In the genomic region with DNA sequence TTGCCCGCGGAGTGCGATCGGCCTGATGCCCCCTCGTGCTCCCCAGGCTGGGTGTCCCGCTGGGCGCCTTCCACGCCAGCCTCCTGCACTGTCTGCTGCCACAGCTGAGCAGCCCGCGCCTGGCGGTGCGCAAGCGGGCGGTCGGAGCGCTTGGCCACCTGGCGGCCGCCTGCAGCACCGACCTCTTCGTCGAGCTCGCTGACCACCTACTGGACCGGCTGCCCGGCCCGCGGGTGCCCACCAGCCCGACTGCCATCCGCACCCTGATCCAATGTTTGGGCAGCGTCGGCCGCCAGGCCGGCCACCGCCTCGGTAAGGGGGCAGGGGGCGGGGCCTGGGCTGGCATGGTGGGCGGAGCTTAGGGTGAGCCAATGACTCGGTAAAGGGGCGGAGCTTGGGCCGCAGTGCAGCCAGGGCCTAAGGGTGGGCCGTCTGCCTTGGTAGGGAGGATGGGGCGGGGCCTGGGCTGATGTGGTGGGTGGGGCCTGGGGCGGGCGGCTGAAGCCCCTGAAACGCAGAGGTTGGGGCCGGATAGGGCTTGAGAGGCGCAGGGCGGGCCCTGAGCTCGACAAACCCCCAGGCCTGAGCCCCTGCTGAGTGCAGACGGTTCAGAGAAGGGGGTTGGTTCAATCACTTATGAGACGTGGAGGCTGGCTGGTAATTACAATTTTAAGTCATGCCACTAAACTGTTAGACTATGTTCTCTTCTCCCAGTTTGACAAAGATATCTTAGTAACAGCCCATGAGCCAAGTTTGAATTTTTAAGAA, we compare ENCODE assay signal across 1 cellular context.
TF ChIP-seq lines count a peak whose summit lies in the region.

No MANE protein-coding gene starts in this region.

TF ChIP-seq in HepG2, 621 proteins besides CTCF, POLR2A, EP300 and RAD21 (continued from another document and continues in another):
- TF ChIP-seq, protein P1, sequence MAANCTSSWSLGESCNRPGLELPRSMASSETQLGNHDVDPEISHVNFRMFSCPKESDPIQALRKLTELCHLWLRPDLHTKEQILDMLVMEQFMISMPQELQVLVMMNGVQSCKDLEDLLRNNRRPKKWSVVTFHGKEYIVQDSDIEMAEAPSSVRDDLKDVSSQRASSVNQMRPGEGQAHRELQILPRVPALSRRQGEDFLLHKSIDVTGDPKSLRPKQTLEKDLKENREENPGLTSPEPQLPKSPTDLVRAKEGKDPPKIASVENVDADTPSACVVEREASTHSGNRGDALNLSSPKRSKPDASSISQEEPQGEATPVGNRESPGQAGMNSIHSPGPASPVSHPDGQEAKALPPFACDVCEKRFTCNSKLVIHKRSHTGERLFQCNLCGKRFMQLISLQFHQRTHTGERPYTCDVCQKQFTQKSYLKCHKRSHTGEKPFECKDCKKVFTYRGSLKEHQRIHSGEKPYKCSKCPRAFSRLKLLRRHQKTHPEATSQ (CRISPR knock-in tag; IDR thresholded peaks at IDR 0.05; ENCODE audit: borderline replicate concordance): no peak
- no peak for TF ChIP-seq NFE2L2 (IDR thresholded peaks at IDR 0.05; ENCODE audit: low read length)
- TF ChIP-seq ZNF629 (CRISPR knock-in tag; conservative IDR thresholded peaks at IDR 0.05): no peak
- no peak for TF ChIP-seq ZNF75D (CRISPR knock-in tag; IDR thresholded peaks at IDR 0.05; ENCODE audit: borderline replicate concordance)
- no peak for TF ChIP-seq RFXANK (CRISPR knock-in tag; IDR thresholded peaks at IDR 0.05)
- no peak for TF ChIP-seq TOE1 (CRISPR knock-in tag; IDR thresholded peaks at IDR 0.05)
- TF ChIP-seq ZBTB21 (CRISPR knock-in tag; IDR thresholded peaks at IDR 0.05): no peak
- TF ChIP-seq MBD4 (IDR thresholded peaks at IDR 0.05; ENCODE audit: borderline replicate concordance, low read length): no peak
- TF ChIP-seq, protein P2, sequence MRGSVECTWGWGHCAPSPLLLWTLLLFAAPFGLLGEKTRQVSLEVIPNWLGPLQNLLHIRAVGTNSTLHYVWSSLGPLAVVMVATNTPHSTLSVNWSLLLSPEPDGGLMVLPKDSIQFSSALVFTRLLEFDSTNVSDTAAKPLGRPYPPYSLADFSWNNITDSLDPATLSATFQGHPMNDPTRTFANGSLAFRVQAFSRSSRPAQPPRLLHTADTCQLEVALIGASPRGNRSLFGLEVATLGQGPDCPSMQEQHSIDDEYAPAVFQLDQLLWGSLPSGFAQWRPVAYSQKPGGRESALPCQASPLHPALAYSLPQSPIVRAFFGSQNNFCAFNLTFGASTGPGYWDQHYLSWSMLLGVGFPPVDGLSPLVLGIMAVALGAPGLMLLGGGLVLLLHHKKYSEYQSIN (CRISPR knock-in tag; IDR thresholded peaks at IDR 0.05; ENCODE audit: borderline replicate concordance): no peak
- no peak for TF ChIP-seq ZNF496 (CRISPR knock-in tag; IDR thresholded peaks at IDR 0.05; ENCODE audit: insufficient replicate concordance)
- TF ChIP-seq, protein P3, sequence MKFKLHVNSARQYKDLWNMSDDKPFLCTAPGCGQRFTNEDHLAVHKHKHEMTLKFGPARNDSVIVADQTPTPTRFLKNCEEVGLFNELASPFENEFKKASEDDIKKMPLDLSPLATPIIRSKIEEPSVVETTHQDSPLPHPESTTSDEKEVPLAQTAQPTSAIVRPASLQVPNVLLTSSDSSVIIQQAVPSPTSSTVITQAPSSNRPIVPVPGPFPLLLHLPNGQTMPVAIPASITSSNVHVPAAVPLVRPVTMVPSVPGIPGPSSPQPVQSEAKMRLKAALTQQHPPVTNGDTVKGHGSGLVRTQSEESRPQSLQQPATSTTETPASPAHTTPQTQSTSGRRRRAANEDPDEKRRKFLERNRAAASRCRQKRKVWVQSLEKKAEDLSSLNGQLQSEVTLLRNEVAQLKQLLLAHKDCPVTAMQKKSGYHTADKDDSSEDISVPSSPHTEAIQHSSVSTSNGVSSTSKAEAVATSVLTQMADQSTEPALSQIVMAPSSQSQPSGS (CRISPR knock-in tag; IDR thresholded peaks at IDR 0.05): no peak
- no peak for TF ChIP-seq ZNF546 (CRISPR knock-in tag; conservative IDR thresholded peaks at IDR 0.05)
- TF ChIP-seq ZNF800 (CRISPR knock-in tag; IDR thresholded peaks at IDR 0.05): peak; percentile 81
- no peak for TF ChIP-seq GPN1 (CRISPR knock-in tag; IDR thresholded peaks at IDR 0.05; ENCODE audit: borderline replicate concordance)
- TF ChIP-seq GZF1 (CRISPR knock-in tag; IDR thresholded peaks at IDR 0.05): no peak
- TF ChIP-seq, protein P4, sequence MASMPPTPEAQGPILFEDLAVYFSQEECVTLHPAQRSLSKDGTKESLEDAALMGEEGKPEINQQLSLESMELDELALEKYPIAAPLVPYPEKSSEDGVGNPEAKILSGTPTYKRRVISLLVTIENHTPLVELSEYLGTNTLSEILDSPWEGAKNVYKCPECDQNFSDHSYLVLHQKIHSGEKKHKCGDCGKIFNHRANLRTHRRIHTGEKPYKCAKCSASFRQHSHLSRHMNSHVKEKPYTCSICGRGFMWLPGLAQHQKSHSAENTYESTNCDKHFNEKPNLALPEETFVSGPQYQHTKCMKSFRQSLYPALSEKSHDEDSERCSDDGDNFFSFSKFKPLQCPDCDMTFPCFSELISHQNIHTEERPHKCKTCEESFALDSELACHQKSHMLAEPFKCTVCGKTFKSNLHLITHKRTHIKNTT (CRISPR knock-in tag; IDR thresholded peaks at IDR 0.05): no peak
- TF ChIP-seq, protein P5, sequence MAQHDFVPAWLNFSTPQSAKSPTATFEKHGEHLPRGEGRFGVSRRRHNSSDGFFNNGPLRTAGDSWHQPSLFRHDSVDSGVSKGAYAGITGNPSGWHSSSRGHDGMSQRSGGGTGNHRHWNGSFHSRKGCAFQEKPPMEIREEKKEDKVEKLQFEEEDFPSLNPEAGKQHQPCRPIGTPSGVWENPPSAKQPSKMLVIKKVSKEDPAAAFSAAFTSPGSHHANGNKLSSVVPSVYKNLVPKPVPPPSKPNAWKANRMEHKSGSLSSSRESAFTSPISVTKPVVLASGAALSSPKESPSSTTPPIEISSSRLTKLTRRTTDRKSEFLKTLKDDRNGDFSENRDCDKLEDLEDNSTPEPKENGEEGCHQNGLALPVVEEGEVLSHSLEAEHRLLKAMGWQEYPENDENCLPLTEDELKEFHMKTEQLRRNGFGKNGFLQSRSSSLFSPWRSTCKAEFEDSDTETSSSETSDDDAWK (CRISPR knock-in tag; IDR thresholded peaks at IDR 0.05): no peak
- TF ChIP-seq, protein P6, sequence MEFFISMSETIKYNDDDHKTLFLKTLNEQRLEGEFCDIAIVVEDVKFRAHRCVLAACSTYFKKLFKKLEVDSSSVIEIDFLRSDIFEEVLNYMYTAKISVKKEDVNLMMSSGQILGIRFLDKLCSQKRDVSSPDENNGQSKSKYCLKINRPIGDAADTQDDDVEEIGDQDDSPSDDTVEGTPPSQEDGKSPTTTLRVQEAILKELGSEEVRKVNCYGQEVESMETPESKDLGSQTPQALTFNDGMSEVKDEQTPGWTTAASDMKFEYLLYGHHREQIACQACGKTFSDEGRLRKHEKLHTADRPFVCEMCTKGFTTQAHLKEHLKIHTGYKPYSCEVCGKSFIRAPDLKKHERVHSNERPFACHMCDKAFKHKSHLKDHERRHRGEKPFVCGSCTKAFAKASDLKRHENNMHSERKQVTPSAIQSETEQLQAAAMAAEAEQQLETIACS (CRISPR knock-in tag; IDR thresholded peaks at IDR 0.05): no peak
- TF ChIP-seq, protein P7, sequence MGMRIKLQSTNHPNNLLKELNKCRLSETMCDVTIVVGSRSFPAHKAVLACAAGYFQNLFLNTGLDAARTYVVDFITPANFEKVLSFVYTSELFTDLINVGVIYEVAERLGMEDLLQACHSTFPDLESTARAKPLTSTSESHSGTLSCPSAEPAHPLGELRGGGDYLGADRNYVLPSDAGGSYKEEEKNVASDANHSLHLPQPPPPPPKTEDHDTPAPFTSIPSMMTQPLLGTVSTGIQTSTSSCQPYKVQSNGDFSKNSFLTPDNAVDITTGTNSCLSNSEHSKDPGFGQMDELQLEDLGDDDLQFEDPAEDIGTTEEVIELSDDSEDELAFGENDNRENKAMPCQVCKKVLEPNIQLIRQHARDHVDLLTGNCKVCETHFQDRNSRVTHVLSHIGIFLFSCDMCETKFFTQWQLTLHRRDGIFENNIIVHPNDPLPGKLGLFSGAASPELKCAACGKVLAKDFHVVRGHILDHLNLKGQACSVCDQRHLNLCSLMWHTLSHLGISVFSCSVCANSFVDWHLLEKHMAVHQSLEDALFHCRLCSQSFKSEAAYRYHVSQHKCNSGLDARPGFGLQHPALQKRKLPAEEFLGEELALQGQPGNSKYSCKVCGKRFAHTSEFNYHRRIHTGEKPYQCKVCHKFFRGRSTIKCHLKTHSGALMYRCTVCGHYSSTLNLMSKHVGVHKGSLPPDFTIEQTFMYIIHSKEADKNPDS (CRISPR knock-in tag; IDR thresholded peaks at IDR 0.05): no peak
- TF ChIP-seq HNF1A (IDR thresholded peaks at IDR 0.05; ENCODE audit: low read depth): no peak
- no peak for TF ChIP-seq HNF1A (CRISPR knock-in tag; IDR thresholded peaks at IDR 0.05; ENCODE audit: borderline replicate concordance)
- TF ChIP-seq RBM22 (optimal IDR thresholded peaks at IDR 0.05; ENCODE audit: low read length): no peak
- TF ChIP-seq ZNF709 (CRISPR knock-in tag; IDR thresholded peaks at IDR 0.05): peak; percentile 30; the same call in 1 of the 2 replicates
- TF ChIP-seq ZBTB3 (CRISPR knock-in tag; IDR thresholded peaks at IDR 0.05; ENCODE audit: borderline replicate concordance, low read depth): no peak
- no peak for TF ChIP-seq ELF4 (CRISPR knock-in tag; IDR thresholded peaks at IDR 0.05; ENCODE audit: borderline replicate concordance)
- TF ChIP-seq AGO2 (optimal IDR thresholded peaks at IDR 0.05; ENCODE audit: low read depth, low read length): no peak
- TF ChIP-seq, protein P8, sequence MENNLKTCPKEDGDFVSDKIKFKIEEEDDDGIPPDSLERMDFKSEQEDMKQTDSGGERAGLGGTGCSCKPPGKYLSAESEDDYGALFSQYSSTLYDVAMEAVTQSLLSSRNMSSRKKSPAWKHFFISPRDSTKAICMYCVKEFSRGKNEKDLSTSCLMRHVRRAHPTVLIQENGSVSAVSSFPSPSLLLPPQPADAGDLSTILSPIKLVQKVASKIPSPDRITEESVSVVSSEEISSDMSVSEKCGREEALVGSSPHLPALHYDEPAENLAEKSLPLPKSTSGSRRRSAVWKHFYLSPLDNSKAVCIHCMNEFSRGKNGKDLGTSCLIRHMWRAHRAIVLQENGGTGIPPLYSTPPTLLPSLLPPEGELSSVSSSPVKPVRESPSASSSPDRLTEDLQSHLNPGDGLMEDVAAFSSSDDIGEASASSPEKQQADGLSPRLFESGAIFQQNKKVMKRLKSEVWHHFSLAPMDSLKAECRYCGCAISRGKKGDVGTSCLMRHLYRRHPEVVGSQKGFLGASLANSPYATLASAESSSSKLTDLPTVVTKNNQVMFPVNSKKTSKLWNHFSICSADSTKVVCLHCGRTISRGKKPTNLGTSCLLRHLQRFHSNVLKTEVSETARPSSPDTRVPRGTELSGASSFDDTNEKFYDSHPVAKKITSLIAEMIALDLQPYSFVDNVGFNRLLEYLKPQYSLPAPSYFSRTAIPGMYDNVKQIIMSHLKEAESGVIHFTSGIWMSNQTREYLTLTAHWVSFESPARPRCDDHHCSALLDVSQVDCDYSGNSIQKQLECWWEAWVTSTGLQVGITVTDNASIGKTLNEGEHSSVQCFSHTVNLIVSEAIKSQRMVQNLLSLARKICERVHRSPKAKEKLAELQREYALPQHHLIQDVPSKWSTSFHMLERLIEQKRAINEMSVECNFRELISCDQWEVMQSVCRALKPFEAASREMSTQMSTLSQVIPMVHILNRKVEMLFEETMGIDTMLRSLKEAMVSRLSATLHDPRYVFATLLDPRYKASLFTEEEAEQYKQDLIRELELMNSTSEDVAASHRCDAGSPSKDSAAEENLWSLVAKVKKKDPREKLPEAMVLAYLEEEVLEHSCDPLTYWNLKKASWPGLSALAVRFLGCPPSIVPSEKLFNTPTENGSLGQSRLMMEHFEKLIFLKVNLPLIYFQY (CRISPR knock-in tag; IDR thresholded peaks at IDR 0.05; ENCODE audit: borderline replicate concordance): peak; percentile 78
- peak; percentile 63; the same call in 1 of the 2 replicates for TF ChIP-seq TAF1 (CRISPR knock-in tag; IDR thresholded peaks at IDR 0.05)
- TF ChIP-seq HNRNPH1 (optimal IDR thresholded peaks at IDR 0.05; ENCODE audit: low read depth, low read length): no peak
- peak; percentile 64; the same call in 1 of the 2 replicates for TF ChIP-seq ZNF296 (CRISPR knock-in tag; conservative IDR thresholded peaks at IDR 0.05)
